11 cellular contexts compared by ENCODE assay signal in the genomic region with DNA sequence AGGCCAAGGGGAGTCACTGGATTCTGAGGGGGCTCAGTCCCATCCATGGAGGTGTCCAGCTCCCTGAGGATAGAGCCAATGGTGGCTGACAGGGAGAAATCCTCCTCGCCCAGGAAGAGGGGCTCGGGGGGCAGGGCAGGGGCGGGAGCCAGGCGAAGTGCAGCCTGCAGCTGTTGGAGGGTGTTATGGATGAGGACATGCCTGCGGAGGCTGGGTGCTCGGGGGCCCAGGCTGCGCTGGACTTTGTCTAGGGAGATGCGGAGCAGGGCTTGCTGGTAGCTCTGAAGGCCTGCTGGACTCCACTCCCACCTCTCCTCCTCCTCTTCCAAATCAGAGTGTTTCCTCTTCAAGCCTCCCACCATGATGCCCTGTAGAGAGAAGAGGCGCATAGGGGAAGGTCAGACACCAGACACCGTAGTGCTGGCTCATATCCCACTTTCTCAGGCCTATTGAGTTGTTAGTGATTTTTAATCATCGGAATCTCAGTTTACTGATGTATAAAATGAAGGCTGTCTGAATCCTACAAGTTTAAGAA. TPM values are rescaled to one million over a fixed set of nuclear protein-coding genes. Genes with fewer than 3 reads are reported as not detected.
DNase-seq lines count a peak whose midpoint lies in the region; ATAC-seq and TF ChIP-seq lines count a peak whose summit lies in the region.
"Had no signal": no experiment of that assay in that cellular context is flagged by ENCODE, and none has a peak within 500 bp of the region (broad histone marks: within the 10 kb centered on the region; RNA-seq: fewer than 3 reads in every experiment).

No MANE protein-coding gene starts in this region.

- H3K36me3 ChIP-seq in stomach: peaks cover 19 to 26% (median 22%) of the 10 kb centered on the region in 4 donors

- H3K4me1 ChIP-seq in right cardiac atrium (ENCODE audit: control insufficient read depth, insufficient read depth, low read length): peaks cover 3% of the 10 kb centered on the region
- peaks cover 20 to 49% (median 38%) of the 10 kb centered on the region in 4 donors for H3K4me1 ChIP-seq in stomach

- H3K27me3 Mint-ChIP-seq in activated naive CD4-positive, alpha-beta T cell treated with anti-CD3 and anti-CD28 coated beads, Interleukin-2, amount 10 ng/mL, durations not matched to agents 7 days and 5 days: peaks cover 4% of the 10 kb centered on the region
- no peaks in the 10 kb centered on the region for H3K27me3 Mint-ChIP-seq in activated CD4-positive, alpha-beta memory T cell treated with anti-CD3 and anti-CD28 coated beads, Interleukin-2, amount 10 ng/mL, durations not matched to agents 7 days and 5 days

- peak overlapping the region; percentile 97 for H3K4me3 Mint-ChIP-seq in activated naive CD4-positive, alpha-beta T cell treated with anti-CD3 and anti-CD28 coated beads, Interleukin-2, amount 10 ng/mL, durations not matched to agents 7 days and 5 days
- peak overlapping the region; percentile 99 for H3K4me3 Mint-ChIP-seq in activated CD4-positive, alpha-beta memory T cell treated with anti-CD3 and anti-CD28 coated beads, Interleukin-2, amount 10 ng/mL, durations not matched to agents 7 days and 5 days

- H3K27ac ChIP-seq in right cardiac atrium (ENCODE audit: low read length): no peak overlapping the region
- H3K27ac ChIP-seq in stomach: peak overlapping the region in 4 of 5 donors; percentile 44 to 100 (median 96)

- H3K9me3 Mint-ChIP-seq in activated naive CD4-positive, alpha-beta T cell treated with anti-CD3 and anti-CD28 coated beads, Interleukin-2, amount 10 ng/mL, durations not matched to agents 7 days and 5 days: no peaks in the 10 kb centered on the region
- no peaks in the 10 kb centered on the region for H3K9me3 Mint-ChIP-seq in activated CD4-positive, alpha-beta memory T cell treated with anti-CD3 and anti-CD28 coated beads, Interleukin-2, amount 10 ng/mL, durations not matched to agents 7 days and 5 days

- peaks cover 19% of the 10 kb centered on the region for H3K4me1 Mint-ChIP-seq in activated naive CD4-positive, alpha-beta T cell treated with anti-CD3 and anti-CD28 coated beads, Interleukin-2, amount 10 ng/mL, durations not matched to agents 7 days and 5 days
- H3K4me1 Mint-ChIP-seq in activated CD4-positive, alpha-beta memory T cell treated with anti-CD3 and anti-CD28 coated beads, Interleukin-2, amount 10 ng/mL, durations not matched to agents 7 days and 5 days: peaks cover 21% of the 10 kb centered on the region

- H3K4me3 ChIP-seq in right cardiac atrium (ENCODE audit: low read length) (peak overlapping the region; percentile 45), stomach (peak overlapping the region in 2 of 4 donors; percentile 69 to 91)

- intact Hi-C loops in right cardiac atrium (cut with DNase I): loop anchor here in 1 of 4 donors (10.0 kb wide), 1 partner anchor 97 kb away; a partner anchor contains a TSS
- intact Hi-C loops in stomach (cut with DNase I; ENCODE audit: low total_unique reads): no loop called here

- H3K27ac Mint-ChIP-seq in activated naive CD4-positive, alpha-beta T cell treated with anti-CD3 and anti-CD28 coated beads, Interleukin-2, amount 10 ng/mL, durations not matched to agents 7 days and 5 days: no peak overlapping the region
- no peak overlapping the region for H3K27ac Mint-ChIP-seq in activated CD4-positive, alpha-beta memory T cell treated with anti-CD3 and anti-CD28 coated beads, Interleukin-2, amount 10 ng/mL, durations not matched to agents 7 days and 5 days

- TF ChIP-seq EP300 in stomach (IDR thresholded peaks at IDR 0.05): no peak

- WGBS in right cardiac atrium: 69% methylated on average over 11 of the region's 11 CpGs
- WGBS in stomach, 5 donors: 77 to 88% (median 85%) methylated on average over 9 to 11 of the region's 11 CpGs

- DNase-seq in activated naive CD4-positive, alpha-beta T cell treated with anti-CD3 and anti-CD28 coated beads, Interleukin-2, amount 10 ng/mL, durations not matched to agents 7 days and 5 days: no peak
- no peak for DNase-seq in activated naive CD4-positive, alpha-beta T cell treated with Interleukin-2 at 50 U/mL for 16 hours
- no peak for DNase-seq in activated CD4-positive, alpha-beta memory T cell treated with anti-CD3 and anti-CD28 coated beads, Interleukin-2, amount 10 ng/mL, durations not matched to agents 7 days and 5 days
- DNase-seq in right cardiac atrium (peak in 2 of 3 donors; percentile 39 to 60), stomach (no peak), kidney tubule cell (ENCODE audit: low spot score) (no peak)
- DNase-seq: kidney, NCI-H1694 treated with DMSO at 0.1 percent for 48 hours, T1000 had no signal

- peaks cover 18% of the 10 kb centered on the region for H3K36me3 Mint-ChIP-seq in activated naive CD4-positive, alpha-beta T cell treated with anti-CD3 and anti-CD28 coated beads, Interleukin-2, amount 10 ng/mL, durations not matched to agents 7 days and 5 days
- peaks cover 26% of the 10 kb centered on the region for H3K36me3 Mint-ChIP-seq in activated CD4-positive, alpha-beta memory T cell treated with anti-CD3 and anti-CD28 coated beads, Interleukin-2, amount 10 ng/mL, durations not matched to agents 7 days and 5 days (ENCODE audit: low read depth)

- CTCF ChIA-PET in activated naive CD4-positive, alpha-beta T cell treated with anti-CD3 and anti-CD28 coated beads, Interleukin-2, amount 10 ng/mL, durations not matched to agents 7 days and 5 days (lab: Charles Lee): no interaction called here
- CTCF ChIA-PET in activated CD4-positive, alpha-beta memory T cell treated with anti-CD3 and anti-CD28 coated beads, Interleukin-2, amount 10 ng/mL, durations not matched to agents 7 days and 5 days (lab: Charles Lee): interaction anchor here (2.2 to 4.7 kb wide), 3 partner anchors 8 to 23 kb away, joined by 7 to 30 read pairs (median 25); a partner anchor contains a TSS

- no peaks in the 10 kb centered on the region for H3K9me3 ChIP-seq in right cardiac atrium (ENCODE audit: control insufficient read depth, low read length)
- H3K9me3 ChIP-seq in stomach: no peaks in the 10 kb centered on the region

- POLR2A ChIA-PET in activated CD4-positive, alpha-beta memory T cell treated with anti-CD3 and anti-CD28 coated beads, Interleukin-2, amount 10 ng/mL, durations not matched to agents 7 days and 5 days (lab: Charles Lee): interaction anchor here (1.4 to 4.0 kb wide), 4 partner anchors 15 to 23 kb away, joined by 5 to 26 read pairs (median 13); a partner anchor contains a TSS

- ATAC-seq in right cardiac atrium (no peak), GM18520 (IDR thresholded peaks at IDR 0.05; ENCODE audit: unreplicated experiment) (no peak), GM18909 (IDR thresholded peaks at IDR 0.05; ENCODE audit: poor library complexity, unreplicated experiment) (no peak)

- no peak for TF ChIP-seq POLR2A in stomach (IDR thresholded peaks at IDR 0.05)

- no peak for TF ChIP-seq CTCF in stomach (IDR thresholded peaks at IDR 0.05)

- H3K27me3 ChIP-seq in right cardiac atrium (ENCODE audit: control insufficient read depth, insufficient read depth) (no peaks in the 10 kb centered on the region), stomach (no peaks in the 10 kb centered on the region)

RNA-seq across cellular contexts. Expression of a gene that starts 2.3 kb away (rescaled TPM):
- 10 to 100 TPM; 18.0 to 20.3 TPM for total RNA-seq in activated CD4-positive, alpha-beta memory T cell treated with anti-CD3 and anti-CD28 coated beads, Interleukin-2, amount 10 ng/mL, durations not matched to agents 7 days and 5 days
- total RNA-seq in right cardiac atrium (10 to 100 TPM; 31.5 to 48.2 (median 36.9) TPM), stomach (10 to 100 TPM in 4 of 5 donors, 1 to 10 TPM in 1; 6.2 to 41.4 (median 32.5) TPM)
- polyA plus RNA-seq in right cardiac atrium (36.2 TPM), stomach (10 to 100 TPM; 16.8 to 29.4 (median 25.9) TPM)

RNA-seq across cellular contexts. Expression of a gene that starts 16.0 kb away (rescaled TPM):
- 10 to 100 TPM; 10.6 to 10.7 TPM for total RNA-seq in activated CD4-positive, alpha-beta memory T cell treated with anti-CD3 and anti-CD28 coated beads, Interleukin-2, amount 10 ng/mL, durations not matched to agents 7 days and 5 days
- 10 to 100 TPM in 2 of 4 donors, 1 to 10 TPM in 2; 8.9 to 14.4 (median 9.7) TPM for total RNA-seq in right cardiac atrium
- polyA plus RNA-seq in right cardiac atrium: 18.4 TPM
- total RNA-seq in stomach: 10 to 100 TPM in 1 of 5 donors, 1 to 10 TPM in 3, not detected in 1; 8.6 to 16.8 (median 9.7) TPM
- polyA plus RNA-seq in stomach: 10 to 100 TPM; 11.2 to 36.5 (median 25.2) TPM

RNA-seq across cellular contexts. Expression of a gene that starts 23.8 kb away (rescaled TPM):
- total RNA-seq in activated CD4-positive, alpha-beta memory T cell treated with anti-CD3 and anti-CD28 coated beads, Interleukin-2, amount 10 ng/mL, durations not matched to agents 7 days and 5 days: 10 to 100 TPM; 20.1 to 20.5 TPM
- total RNA-seq in right cardiac atrium (100 to 1,000 TPM in 1 of 4 donors, 10 to 100 TPM in 3; 72.0 to 102 (median 86.2) TPM), stomach (100 to 1,000 TPM in 4 of 5 donors, 10 to 100 TPM in 1; 54.3 to 561 (median 121) TPM)
- polyA plus RNA-seq in right cardiac atrium (109 TPM), stomach (100 to 1,000 TPM; 247 to 492 (median 288) TPM)

RNA-seq across cellular contexts. Expression of a gene that starts 25.0 kb away (rescaled TPM):
- total RNA-seq in activated CD4-positive, alpha-beta memory T cell treated with anti-CD3 and anti-CD28 coated beads, Interleukin-2, amount 10 ng/mL, durations not matched to agents 7 days and 5 days: 1 to 10 TPM in 1 of 2 experiments, under 1 TPM in 1; 0.60 to 1.3 TPM
- total RNA-seq in right cardiac atrium (1 to 10 TPM; 3.2 to 6.4 (median 5.5) TPM), stomach (10 to 100 TPM in 1 of 5 donors, 1 to 10 TPM in 3, not detected in 1; 2.2 to 18.1 (median 2.6) TPM)
- polyA plus RNA-seq in right cardiac atrium (4.3 TPM), stomach (1 to 10 TPM; 1.4 to 2.2 (median 2.0) TPM)

RNA-seq across cellular contexts. Expression of a gene that starts 28.6 kb away (rescaled TPM):
- total RNA-seq in activated CD4-positive, alpha-beta memory T cell treated with anti-CD3 and anti-CD28 coated beads, Interleukin-2, amount 10 ng/mL, durations not matched to agents 7 days and 5 days: 1 to 10 TPM; 1.1 to 1.5 TPM
- total RNA-seq in right cardiac atrium: 1 to 10 TPM; 3.2 to 7.1 (median 4.8) TPM
- polyA plus RNA-seq in right cardiac atrium: 5.7 TPM
- 1 to 10 TPM in 4 of 5 donors, not detected in 1; 4.3 to 8.6 (median 6.3) TPM for total RNA-seq in stomach
- 1 to 10 TPM; 1.6 to 2.7 (median 2.1) TPM for polyA plus RNA-seq in stomach

Comparison
In these comparisons a context has a peak if more than half of its experiments do, and no peak if none do; other contexts are left out.
1. DNase-seq: peak in right cardiac atrium (2 of 3); none in activated naive CD4-positive, alpha-beta T cell treated with anti-CD3 and anti-CD28 coated beads, Interleukin-2, amount 10 ng/mL, durations not matched to agents 7 days and 5 days (single experiment), activated naive CD4-positive, alpha-beta T cell treated with Interleukin-2 at 50 U/mL for 16 hours (single experiment), activated CD4-positive, alpha-beta memory T cell treated with anti-CD3 and anti-CD28 coated beads, Interleukin-2, amount 10 ng/mL, durations not matched to agents 7 days and 5 days (single experiment), stomach (single experiment) and kidney tubule cell (single experiment).